ENCODE assay signal across 9 cellular contexts in the genomic region with DNA sequence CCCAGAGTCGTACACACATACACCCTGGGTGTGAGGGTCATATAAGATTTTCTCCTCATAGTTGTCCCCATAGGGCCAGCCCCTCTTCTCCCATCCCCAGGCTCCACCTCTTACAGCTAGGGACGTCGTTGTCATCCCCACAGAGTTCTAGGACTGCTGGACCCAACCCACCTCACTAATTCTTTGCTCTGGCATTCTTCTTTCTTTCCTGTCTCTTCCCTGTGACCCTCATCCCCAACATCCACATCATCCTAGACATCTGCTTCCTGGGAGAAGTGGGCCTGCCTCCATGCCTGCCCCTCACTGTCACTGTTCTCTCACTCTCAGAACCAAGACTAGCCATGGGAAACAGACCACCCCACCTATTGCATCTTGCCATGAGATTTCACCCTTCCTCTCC. TPM values are rescaled to one million over a fixed set of nuclear protein-coding genes. Genes with fewer than 3 reads are reported as not detected.
DNase-seq lines count a peak whose midpoint lies in the region; ATAC-seq, FAIRE-seq and TF ChIP-seq lines count a peak whose summit lies in the region.
"Had no signal": no experiment of that assay in that cellular context is flagged by ENCODE, and none has a peak within 500 bp of the region (broad histone marks: within the 10 kb centered on the region; RNA-seq: fewer than 3 reads in every experiment).

No MANE protein-coding gene starts in this region.

- FAIRE-seq in RCC 7860 (lab: Jason Lieb, UNC), result no peak

- H3K27ac ChIP-seq in A673 (ENCODE audit: low read depth, low read length, poor library complexity, severe bottlenecking), result no peak overlapping the region
- H3K27ac ChIP-seq in colonic mucosa, result peak overlapping the region; percentile 74

- H3K4me1 Mint-ChIP-seq in naive B cell, result peaks cover 55 to 76% (median 56%) of the 10 kb centered on the region in 3 donors

- H3K27me3 ChIP-seq in A673 (replicated peaks; ENCODE audit: insufficient read depth, low read depth, low read length, poor library complexity) (no peaks in the 10 kb centered on the region), colonic mucosa (no peaks in the 10 kb centered on the region)

- peaks cover 38% of the 10 kb centered on the region for H3K4me1 ChIP-seq in A673 (ENCODE audit: insufficient read depth, low read length, poor library complexity, severe bottlenecking)
- peaks cover 23% of the 10 kb centered on the region for H3K4me1 ChIP-seq in colonic mucosa

- in situ Hi-C loops in ACHN (cut with HindIII; ENCODE audit: low pct_ligation_motif_present, low pct_unique_long_range_greater_than_20kb, low sequenced_read_pairs), result no loop called here

- CTCF ChIA-PET in A673 (lab: Charles Lee), result no interaction called here

- peak overlapping the region; percentile 99 for H3K4me3 ChIP-seq in A673 (ENCODE audit: low read depth, low read length, poor library complexity, severe bottlenecking)
- H3K4me3 ChIP-seq in Jurkat, Clone E6-1 (ENCODE audit: low read length), result peak overlapping the region; percentile 99
- H3K4me3 ChIP-seq in colonic mucosa, result peak overlapping the region; percentile 94

- H3K9me3 ChIP-seq in A673 (ENCODE audit: low read depth, low read length, poor library complexity, severe bottlenecking) (no peaks in the 10 kb centered on the region), colonic mucosa (no peaks in the 10 kb centered on the region)

- H3K27ac Mint-ChIP-seq in naive B cell, result peak overlapping the region; percentile 90 to 96 (median 94)

- H3K4me3 Mint-ChIP-seq in naive B cell, result peak overlapping the region; percentile 90 to 99 (median 95)

- no peak for DNase-seq in A673 (ENCODE audit: low spot score)
- DNase-seq in Jurkat, Clone E6-1 (ENCODE audit: low read depth, low spot score), result no peak
- DNase-seq in colonic mucosa, result no peak
- no peak for DNase-seq in naive B cell
- no peak for DNase-seq in DMS79 (lab: John Stamatoyannopoulos, UW)
- no peak for DNase-seq in ACHN
- DNase-seq in RCC 7860 (ENCODE audit: low spot score), result no peak
- DNase-seq: stimulated activated CD8-positive, alpha-beta memory T cell treated with anti-CD3 and anti-CD28 coated beads, Interleukin-4, amount 100 ng/mL, for 48 hours had no signal

- peaks cover 0 to 22% of the 10 kb centered on the region in 2 donors for H3K36me3 Mint-ChIP-seq in naive B cell

- ATAC-seq in naive B cell (ENCODE audit: low read depth in 2 of 2) (no peak), GM21515 (IDR thresholded peaks at IDR 0.05; ENCODE audit: unreplicated experiment) (no peak)

- peaks cover 0 to 4% (median 0%) of the 10 kb centered on the region in 7 donors for H3K9me3 Mint-ChIP-seq in naive B cell

- H3K27me3 Mint-ChIP-seq in naive B cell, result no peaks in the 10 kb centered on the region

- intact Hi-C loops in A673 (cut with micrococcal nuclease; ENCODE audit: unreplicated experiment), result loop anchor here (10.0 kb wide), 1 partner anchor 345 kb away; a partner anchor contains a TSS
- intact Hi-C loops in colonic mucosa (cut with DNase I), result no loop called here

- H3K9ac ChIP-seq in colonic mucosa (ENCODE audit: low read depth in 2 of 2, low read length in 2 of 2), result peak overlapping the region; percentile 94 to 98

- no peak for TF ChIP-seq CTCF in A673 (conservative IDR thresholded peaks at IDR 0.05; ENCODE audit: low read depth, low read length)
- TF ChIP-seq CTCF in colonic mucosa (IDR thresholded peaks at IDR 0.05), result no peak

- no TSS peak for BruUV-seq in A673 (replicated peaks; lab: Mats Ljungman, UMichigan)

- POLR2A ChIA-PET in A673 (lab: Charles Lee; ENCODE audit: low non-redundant PET), result no interaction called here

- H3K36me3 ChIP-seq in A673 (ENCODE audit: insufficient read depth, low read length, poor library complexity, severe bottlenecking) (peaks cover 11% of the 10 kb centered on the region), colonic mucosa (no peaks in the 10 kb centered on the region)

RNA-seq across cellular contexts. Expression of a gene that starts 1.1 kb away (rescaled TPM):
- 130 and 155 TPM in 2 replicates for total RNA-seq in A673 (2021)
- 221 TPM for polyA plus RNA-seq in Jurkat, Clone E6-1 (2012; ENCODE audit: insufficient read depth, insufficient read length)
- total RNA-seq in colonic mucosa, result 100 to 1,000 TPM; 138 to 163 TPM
- 100 to 1,000 TPM; 138 to 181 (median 160) TPM for polyA plus RNA-seq in naive B cell (ENCODE audit: low read depth in 6 of 6)
